1 cellular context compared by ENCODE assay signal in the genomic region with DNA sequence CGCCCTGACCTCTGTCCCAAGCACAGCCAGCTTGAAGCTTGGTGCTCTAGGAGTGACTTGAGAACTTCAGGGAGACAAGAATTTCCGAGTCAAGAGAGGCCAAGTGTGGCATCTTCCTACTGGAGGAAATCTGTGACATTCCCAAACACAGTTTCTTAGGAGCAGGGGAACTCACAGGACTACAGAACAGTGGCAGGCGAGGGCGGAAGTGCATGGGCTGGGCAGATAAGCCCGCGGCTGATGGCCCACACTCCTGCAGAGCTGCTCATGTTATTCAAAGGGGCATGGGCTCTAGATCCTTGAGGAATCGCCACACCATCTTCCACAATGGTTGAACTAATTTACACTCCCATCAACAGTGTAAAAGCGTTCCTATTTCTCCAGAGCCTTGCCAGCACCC.
TF ChIP-seq lines count a peak whose summit lies in the region.

No MANE protein-coding gene starts in this region.

TF ChIP-seq in K562, 482 proteins besides CTCF, POLR2A, EP300 and RAD21:
- TF ChIP-seq ARID2 (IDR thresholded peaks at IDR 0.05) (no peak), ZNF282 (CRISPR knock-in tag; IDR thresholded peaks at IDR 0.05) (no peak), ZNF146 (CRISPR knock-in tag; IDR thresholded peaks at IDR 0.05; ENCODE audit: unreplicated experiment) (no peak), L3MBTL2 (IDR thresholded peaks at IDR 0.05) (no peak), CBFA2T3 (IDR thresholded peaks at IDR 0.05) (0 out of 2 replicates have a peak, but pooled peaks have one; percentile 23), ZZZ3 (IDR thresholded peaks at IDR 0.05) (no peak), ZNF740 (CRISPR knock-in tag; IDR thresholded peaks at IDR 0.05) (no peak), ZNF740 (tag; IDR thresholded peaks at IDR 0.05) (no peak), SIN3B (IDR thresholded peaks at IDR 0.05; ENCODE audit: low read depth) (no peak), CREM (IDR thresholded peaks at IDR 0.05; ENCODE audit: low read depth) (no peak), ZNF696 (CRISPR knock-in tag; conservative IDR thresholded peaks at IDR 0.05) (no peak), PTRF (tag; IDR thresholded peaks at IDR 0.05) (no peak), HCFC1 (IDR thresholded peaks at IDR 0.05; ENCODE audit: low read depth, low read length) (no peak), ZC3H8 (IDR thresholded peaks at IDR 0.05) (no peak), SMARCE1 (IDR thresholded peaks at IDR 0.05) (no peak), KAT8 (IDR thresholded peaks at IDR 0.05; ENCODE audit: low read depth) (no peak), ARID1B (IDR thresholded peaks at IDR 0.05) (peak; percentile 42), GABPA (tag; conservative IDR thresholded peaks at IDR 0.05; ENCODE audit: low read depth) (0 out of 2 replicates have a peak, but pooled peaks have one; percentile 23), DACH1 (IDR thresholded peaks at IDR 0.05; ENCODE audit: partially characterized antibody) (no peak), U2AF2 (optimal IDR thresholded peaks at IDR 0.05; ENCODE audit: low read depth, low read length) (no peak), SPI1 (IDR thresholded peaks at IDR 0.05; ENCODE audit: borderline replicate concordance, low read depth, low read length) (peak; percentile 30; the same call in 1 of the 2 replicates), ZNF431 (CRISPR knock-in tag; IDR thresholded peaks at IDR 0.05) (no peak), ZNF512 (tag; IDR thresholded peaks at IDR 0.05) (no peak), NR1H2 (CRISPR knock-in tag; IDR thresholded peaks at IDR 0.05) (no peak), BMI1 (IDR thresholded peaks at IDR 0.05; ENCODE audit: low read length) (no peak), SIN3A (IDR thresholded peaks at IDR 0.05; ENCODE audit: borderline replicate concordance in 2 of 2, control insufficient read depth in 1 of 2, low read depth in 2 of 2, low read length in 2 of 2) (no peak), TCF3 (CRISPR knock-in tag; IDR thresholded peaks at IDR 0.05) (0 out of 2 replicates have a peak, but pooled peaks have one; percentile 17), NR2F6 (CRISPR knock-in tag; IDR thresholded peaks at IDR 0.05) (no peak), TAF15 (IDR thresholded peaks at IDR 0.05; ENCODE audit: low read depth, low read length) (no peak), ZNF175 (CRISPR knock-in tag; IDR thresholded peaks at IDR 0.05; ENCODE audit: low read depth) (no peak), SMARCC2 (IDR thresholded peaks at IDR 0.05; ENCODE audit: low read depth) (no peak), ZNF398 (CRISPR knock-in tag; IDR thresholded peaks at IDR 0.05) (no peak), FOXJ3 (CRISPR knock-in tag; IDR thresholded peaks at IDR 0.05) (no peak), RBBP5 (IDR thresholded peaks at IDR 0.05; ENCODE audit: borderline replicate concordance, insufficient read depth, low read length, poor library complexity, severe bottlenecking) (no peak), KAT7 (CRISPR knock-in tag; IDR thresholded peaks at IDR 0.05; ENCODE audit: borderline replicate concordance) (no peak)
- TF ChIP-seq, protein P1, sequence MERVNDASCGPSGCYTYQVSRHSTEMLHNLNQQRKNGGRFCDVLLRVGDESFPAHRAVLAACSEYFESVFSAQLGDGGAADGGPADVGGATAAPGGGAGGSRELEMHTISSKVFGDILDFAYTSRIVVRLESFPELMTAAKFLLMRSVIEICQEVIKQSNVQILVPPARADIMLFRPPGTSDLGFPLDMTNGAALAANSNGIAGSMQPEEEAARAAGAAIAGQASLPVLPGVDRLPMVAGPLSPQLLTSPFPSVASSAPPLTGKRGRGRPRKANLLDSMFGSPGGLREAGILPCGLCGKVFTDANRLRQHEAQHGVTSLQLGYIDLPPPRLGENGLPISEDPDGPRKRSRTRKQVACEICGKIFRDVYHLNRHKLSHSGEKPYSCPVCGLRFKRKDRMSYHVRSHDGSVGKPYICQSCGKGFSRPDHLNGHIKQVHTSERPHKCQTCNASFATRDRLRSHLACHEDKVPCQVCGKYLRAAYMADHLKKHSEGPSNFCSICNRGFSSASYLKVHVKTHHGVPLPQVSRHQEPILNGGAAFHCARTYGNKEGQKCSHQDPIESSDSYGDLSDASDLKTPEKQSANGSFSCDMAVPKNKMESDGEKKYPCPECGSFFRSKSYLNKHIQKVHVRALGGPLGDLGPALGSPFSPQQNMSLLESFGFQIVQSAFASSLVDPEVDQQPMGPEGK (CRISPR knock-in tag; IDR thresholded peaks at IDR 0.05; ENCODE audit: borderline replicate concordance), result no peak
